8 cellular contexts compared by ENCODE assay signal in the genomic region with DNA sequence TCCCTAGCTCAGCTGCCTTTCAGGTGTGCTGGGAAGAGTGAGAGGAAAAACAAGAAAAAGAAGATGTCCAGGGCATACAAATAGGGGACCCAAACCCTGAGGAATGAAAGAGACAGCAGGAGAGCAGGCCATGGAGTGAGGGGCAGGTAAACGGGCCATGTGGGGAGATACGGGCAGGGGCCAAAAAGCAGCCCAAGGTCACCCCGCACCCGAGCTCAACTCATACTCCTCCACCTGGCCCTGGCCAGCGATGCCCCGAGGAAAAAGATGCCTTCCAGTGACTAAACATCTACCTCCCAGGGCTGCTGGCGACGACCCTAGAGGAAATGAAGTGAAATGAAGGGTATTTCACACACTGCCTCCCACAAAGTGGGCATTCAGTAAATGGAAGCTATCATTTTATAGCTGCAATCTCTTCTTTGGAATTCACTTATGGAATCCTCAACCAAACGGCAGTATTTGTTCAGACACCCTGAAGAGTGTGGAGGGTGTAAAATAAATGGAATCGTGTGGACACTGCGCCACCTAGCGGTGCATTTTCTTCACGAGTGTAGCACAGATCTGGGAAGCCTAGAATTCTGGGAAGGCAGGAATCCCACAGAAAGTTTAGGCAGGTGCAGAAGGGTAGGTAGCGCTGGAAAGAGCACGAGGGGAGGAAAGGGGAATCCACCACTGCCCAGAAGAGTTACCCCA. TPM values are rescaled to one million over a fixed set of nuclear protein-coding genes. Genes with fewer than 3 reads are reported as not detected.
A peak's percentile ranks its signal among the peaks of the same experiment; 100 is the strongest.
DNase-seq lines count a peak whose midpoint lies in the region; ATAC-seq, FAIRE-seq and TF ChIP-seq lines count a peak whose summit lies in the region.

No MANE protein-coding gene starts in this region.

- POLR2A ChIA-PET in Caco-2 (lab: Charles Lee) (no interaction called here), HEK293T (lab: Yijun Ruan, JAX) (interaction anchor here (1.9 kb wide), 1 partner anchor 15 kb away, joined by 4 read pairs; a partner anchor contains a TSS)

- CTCF ChIA-PET in Caco-2 (lab: Charles Lee), result interaction anchor here (0.6 kb wide), 2 partner anchors 261 to 689 kb away, joined by 3 read pairs; no protein-coding TSS in a partner anchor
- CTCF ChIA-PET in HEK293T (lab: Yijun Ruan, JAX), result interaction anchor here (0.7 to 1.0 kb wide), 2 partner anchors 15 to 254 kb away, joined by 3 to 5 read pairs; a partner anchor contains a TSS
- CTCF ChIA-PET in activated naive CD4-positive, alpha-beta T cell treated with anti-CD3 and anti-CD28 coated beads, Interleukin-2, amount 10 ng/mL, durations not matched to agents 7 days and 5 days (lab: Charles Lee), result interaction anchor here (0.8 to 4.1 kb wide), 7 partner anchors 8 to 749 kb away, joined by 4 to 22 read pairs (median 5); a partner anchor contains a TSS

- intact Hi-C loops in Caco-2 (cut with micrococcal nuclease; ENCODE audit: unreplicated experiment) (loop anchor here (2.0 to 10.0 kb wide), 2 partner anchors 74 to 748 kb away; no protein-coding TSS in a partner anchor), pancreas (cut with DNase I) (no loop called here)

- no peak overlapping the region for H3K4me3 Mint-ChIP-seq in Caco-2 (ENCODE audit: unreplicated experiment)
- H3K4me3 Mint-ChIP-seq in activated naive CD4-positive, alpha-beta T cell treated with anti-CD3 and anti-CD28 coated beads, Interleukin-2, amount 10 ng/mL, durations not matched to agents 7 days and 5 days, result no peak overlapping the region

- ATAC-seq in pancreas (peak; percentile 79 to 93 (median 88)), GM19395 (IDR thresholded peaks at IDR 0.05; ENCODE audit: unreplicated experiment) (no peak), GM18867 (IDR thresholded peaks at IDR 0.05; ENCODE audit: unreplicated experiment) (no peak)

- peak; percentile 37 to 72 for TF ChIP-seq CTCF in Caco-2 (IDR thresholded peaks at IDR 0.05; ENCODE audit: insufficient read depth in 1 of 2, low read depth in 1 of 2, low read length in 1 of 2, severe bottlenecking in 1 of 2, unreplicated experiment in 1 of 2)
- peak; percentile 57 to 85 (median 80) for TF ChIP-seq CTCF in pancreas (IDR thresholded peaks at IDR 0.05)

- no peak for FAIRE-seq in pancreas (lab: Jason Lieb, UNC)

- no peaks in the 10 kb centered on the region for H3K9me3 ChIP-seq in Caco-2
- no peaks in the 10 kb centered on the region for H3K9me3 ChIP-seq in pancreas

- no peaks in the 10 kb centered on the region for H3K9me3 Mint-ChIP-seq in Caco-2 (ENCODE audit: unreplicated experiment)
- H3K9me3 Mint-ChIP-seq in activated naive CD4-positive, alpha-beta T cell treated with anti-CD3 and anti-CD28 coated beads, Interleukin-2, amount 10 ng/mL, durations not matched to agents 7 days and 5 days, result no peaks in the 10 kb centered on the region

- H3K4me1 ChIP-seq in Caco-2, result no peaks in the 10 kb centered on the region
- H3K4me1 ChIP-seq in pancreas, result no peaks in the 10 kb centered on the region

- no peaks in the 10 kb centered on the region for H3K4me1 Mint-ChIP-seq in Caco-2 (ENCODE audit: low read depth, unreplicated experiment)
- H3K4me1 Mint-ChIP-seq in activated naive CD4-positive, alpha-beta T cell treated with anti-CD3 and anti-CD28 coated beads, Interleukin-2, amount 10 ng/mL, durations not matched to agents 7 days and 5 days, result no peaks in the 10 kb centered on the region

- H3K27me3 ChIP-seq in Caco-2 (replicated peaks; ENCODE audit: control insufficient read depth, insufficient read depth, low read length) (no peaks in the 10 kb centered on the region), pancreas (no peaks in the 10 kb centered on the region)

- no peak overlapping the region for H3K27ac ChIP-seq in pancreas

- no TSS peak for BruUV-seq in Caco-2 (replicated peaks; lab: Mats Ljungman, UMichigan)

- H3K27me3 Mint-ChIP-seq in Caco-2 (ENCODE audit: insufficient read depth, unreplicated experiment), result no peaks in the 10 kb centered on the region
- H3K27me3 Mint-ChIP-seq in activated naive CD4-positive, alpha-beta T cell treated with anti-CD3 and anti-CD28 coated beads, Interleukin-2, amount 10 ng/mL, durations not matched to agents 7 days and 5 days, result no peaks in the 10 kb centered on the region

- no peak overlapping the region for H3K27ac Mint-ChIP-seq in Caco-2 (ENCODE audit: unreplicated experiment)
- no peak overlapping the region for H3K27ac Mint-ChIP-seq in activated naive CD4-positive, alpha-beta T cell treated with anti-CD3 and anti-CD28 coated beads, Interleukin-2, amount 10 ng/mL, durations not matched to agents 7 days and 5 days

- WGBS in pancreas, 2 donors, result 33 to 38% methylated on average over 15 of the region's 15 CpGs

- no peaks in the 10 kb centered on the region; the same call in 1 of the 2 replicates for H3K36me3 ChIP-seq in Caco-2 (ENCODE audit: control insufficient read depth, insufficient read depth, low read length)
- peaks cover 2 to 74% (median 48%) of the 10 kb centered on the region in 3 donors for H3K36me3 ChIP-seq in pancreas

- H3K4me3 ChIP-seq in Caco-2 (ENCODE audit: low read depth, low read length) (no peak overlapping the region), pancreas (no peak overlapping the region)

- DNase-seq in Caco-2 (peak; percentile 49 to 51), HEK293T (ENCODE audit: extremely low spot score) (peak; percentile 69), OCI-M1 (lab: John Stamatoyannopoulos, UW) (peak; percentile 53), glomerular visceral epithelial cell (ENCODE audit: extremely low spot score) (peak; percentile 69), pancreas (peak in 5 of 6 donors; percentile 29 to 89 (median 70))
- DNase-seq in activated naive CD4-positive, alpha-beta T cell treated with anti-CD3 and anti-CD28 coated beads, Interleukin-2, amount 10 ng/mL, durations not matched to agents 7 days and 5 days, result peak; percentile 57

- peaks cover 29% of the 10 kb centered on the region for H3K36me3 Mint-ChIP-seq in Caco-2 (ENCODE audit: insufficient read depth, unreplicated experiment)
- peaks cover 30% of the 10 kb centered on the region for H3K36me3 Mint-ChIP-seq in activated naive CD4-positive, alpha-beta T cell treated with anti-CD3 and anti-CD28 coated beads, Interleukin-2, amount 10 ng/mL, durations not matched to agents 7 days and 5 days

TF ChIP-seq in HEK293T, 16 proteins besides CTCF, POLR2A, EP300 and RAD21:
- TF ChIP-seq ARNT (IDR thresholded peaks at IDR 0.05), result no peak
- no peak for TF ChIP-seq NFRKB (IDR thresholded peaks at IDR 0.05)
- no peak for TF ChIP-seq LEF1 (IDR thresholded peaks at IDR 0.05; ENCODE audit: borderline replicate concordance)
- TF ChIP-seq SP1 (IDR thresholded peaks at IDR 0.05), result no peak
- TF ChIP-seq SUZ12 (IDR thresholded peaks at IDR 0.05), result no peak
- TF ChIP-seq ZNF384 (IDR thresholded peaks at IDR 0.05), result no peak
- no peak for TF ChIP-seq L3MBTL2 (conservative IDR thresholded peaks at IDR 0.05)
- TF ChIP-seq FOXA1 (IDR thresholded peaks at IDR 0.05), result no peak
- TF ChIP-seq TARDBP (IDR thresholded peaks at IDR 0.05), result no peak
- TF ChIP-seq HDGF (IDR thresholded peaks at IDR 0.05; ENCODE audit: borderline replicate concordance), result no peak
- no peak for TF ChIP-seq FOXM1 (IDR thresholded peaks at IDR 0.05; ENCODE audit: borderline replicate concordance)
- TF ChIP-seq ELF4 (IDR thresholded peaks at IDR 0.05), result no peak
- TF ChIP-seq, protein P1, sequence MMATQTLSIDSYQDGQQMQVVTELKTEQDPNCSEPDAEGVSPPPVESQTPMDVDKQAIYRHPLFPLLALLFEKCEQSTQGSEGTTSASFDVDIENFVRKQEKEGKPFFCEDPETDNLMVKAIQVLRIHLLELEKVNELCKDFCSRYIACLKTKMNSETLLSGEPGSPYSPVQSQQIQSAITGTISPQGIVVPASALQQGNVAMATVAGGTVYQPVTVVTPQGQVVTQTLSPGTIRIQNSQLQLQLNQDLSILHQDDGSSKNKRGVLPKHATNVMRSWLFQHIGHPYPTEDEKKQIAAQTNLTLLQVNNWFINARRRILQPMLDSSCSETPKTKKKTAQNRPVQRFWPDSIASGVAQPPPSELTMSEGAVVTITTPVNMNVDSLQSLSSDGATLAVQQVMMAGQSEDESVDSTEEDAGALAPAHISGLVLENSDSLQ (IDR thresholded peaks at IDR 0.05), result no peak
- TF ChIP-seq FOXK2 (IDR thresholded peaks at IDR 0.05), result no peak
- TF ChIP-seq CTBP1 (IDR thresholded peaks at IDR 0.05; ENCODE audit: borderline replicate concordance), result no peak
- no peak for TF ChIP-seq BHLHE40 (IDR thresholded peaks at IDR 0.05; ENCODE audit: borderline replicate concordance)

RNA-seq across cellular contexts. Expression of a gene that starts 14.9 kb away (rescaled TPM):
- 38.9 and 40.1 TPM in 2 replicates for total RNA-seq in Caco-2 (2022)
- total RNA-seq in pancreas, result 10 to 100 TPM; 19.6 to 27.0 (median 23.5) TPM
- 10 to 100 TPM; 28.1 to 39.2 TPM for polyA plus RNA-seq in pancreas

Comparison
In these comparisons a context has a peak if more than half of its experiments do, and no peak if none do; other contexts are left out.
1. ATAC-seq: peak in pancreas (4 of 4); none in GM19395 (single experiment) and GM18867 (single experiment).
2. Peak in every context shown above with its lines, with median percentiles within 50 percentile points of each other: DNase-seq.